Comparison of ENCODE assay signal across 25 cellular contexts in the genomic region with DNA sequence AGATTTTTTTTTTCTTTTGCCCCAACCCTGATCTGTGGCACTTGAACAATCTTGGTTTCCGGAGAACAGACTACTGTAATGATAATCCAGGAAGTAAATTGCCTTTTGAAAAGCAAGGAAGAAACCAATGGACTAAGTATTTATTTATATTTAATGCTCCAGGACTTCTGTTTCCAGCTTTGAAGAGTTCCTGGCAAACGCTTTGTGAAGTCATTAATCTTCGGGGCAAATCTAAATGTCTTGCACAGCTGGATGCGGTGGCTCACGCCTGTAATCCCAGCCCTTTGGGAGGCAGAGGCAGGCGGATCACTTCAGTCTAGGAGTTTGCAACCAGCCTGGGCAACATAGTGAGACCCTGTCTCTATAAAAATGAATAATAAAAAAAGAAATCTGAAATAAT.
"Had no signal": no experiment of that assay in that cellular context is flagged by ENCODE, and none has a peak within 500 bp of the region (broad histone marks: within the 10 kb centered on the region; RNA-seq: fewer than 3 reads in every experiment).

No MANE protein-coding gene starts in this region.

- H3K27me3 Mint-ChIP-seq: activated naive CD8-positive, alpha-beta T cell treated with anti-CD3 and anti-CD28 coated beads, Interleukin-2, amount 10 ng/mL, durations not matched to agents 7 days and 5 days had no signal

- ATAC-seq: body of pancreas; left cardiac atrium; naive thymus-derived CD8-positive, alpha-beta T cell; psoas muscle; stimulated activated naive CD8-positive, alpha-beta T cell treated with anti-CD3 and anti-CD28 coated beads, Interleukin-15, Interleukin-2, amounts not matched to agents 100 U/mL and 50 U/mL, for 24 hours had no signal

- H3K4me3 Mint-ChIP-seq: activated CD4-positive, alpha-beta memory T cell treated with anti-CD3 and anti-CD28 coated beads for 36 hours; activated naive CD4-positive, alpha-beta T cell treated with anti-CD3 and anti-CD28 coated beads for 36 hours; activated naive CD8-positive, alpha-beta T cell treated with anti-CD3 and anti-CD28 coated beads, Interleukin-2, amount 10 ng/mL, durations not matched to agents 7 days and 5 days; memory B cell; naive thymus-derived CD8-positive, alpha-beta T cell had no signal

- DNase-seq: activated CD4-positive, alpha-beta memory T cell treated with anti-CD3 and anti-CD28 coated beads for 36 hours; activated CD4-positive, alpha-beta T cell treated with anti-CD3 and anti-CD28 coated beads for 48 hours; activated effector memory CD4-positive, alpha-beta T cell treated with Interleukin-2 at 50 U/mL for 16 hours; activated naive CD4-positive, alpha-beta T cell treated with anti-CD3 and anti-CD28 coated beads for 36 hours; activated naive CD8-positive, alpha-beta T cell treated with anti-CD3 and anti-CD28 coated beads, Interleukin-2, amount 10 ng/mL, durations not matched to agents 7 days and 5 days; activated T-cell treated with anti-CD3 and anti-CD28 coated beads, Interleukin-2, amount 50 U/mL, for 48 hours; amniotic stem cell; cortex of kidney; glutamatergic neuron; hypothalamus; left cardiac atrium; naive thymus-derived CD8-positive, alpha-beta T cell; psoas muscle; stimulated activated CD4-positive, alpha-beta T cell treated with anti-CD3 and anti-CD28 coated beads, Interleukin-12 subunit alpha, Interleukin-12 subunit beta, amount 100 ng/mL, for 4 hours; stimulated activated CD4-positive, alpha-beta T cell treated with anti-CD3 and anti-CD28 coated beads, Interleukin-4, amount 100 ng/mL, for 4 hours; stimulated activated naive CD8-positive, alpha-beta T cell treated with anti-CD3 and anti-CD28 coated beads, Interleukin-15, Interleukin-2, amounts not matched to agents 100 U/mL and 50 U/mL, for 24 hours; T-helper 2 cell; tibial artery had no signal

- H3K4me3 ChIP-seq: body of pancreas, cardiac muscle cell, psoas muscle, right atrium auricular region, tibial artery had no signal

- H3K36me3 ChIP-seq: cardiac muscle cell, right atrium auricular region, tibial artery had no signal

- H3K4me1 ChIP-seq: psoas muscle, right atrium auricular region, tibial artery had no signal

- H3K9me3 Mint-ChIP-seq: activated CD4-positive, alpha-beta memory T cell treated with anti-CD3 and anti-CD28 coated beads for 36 hours; activated naive CD8-positive, alpha-beta T cell treated with anti-CD3 and anti-CD28 coated beads, Interleukin-2, amount 10 ng/mL, durations not matched to agents 7 days and 5 days; memory B cell had no signal

- FAIRE-seq: frontal cortex, islet of Langerhans had no signal

- H3K36me3 Mint-ChIP-seq: activated CD4-positive, alpha-beta memory T cell treated with anti-CD3 and anti-CD28 coated beads for 36 hours; activated naive CD8-positive, alpha-beta T cell treated with anti-CD3 and anti-CD28 coated beads, Interleukin-2, amount 10 ng/mL, durations not matched to agents 7 days and 5 days; memory B cell; naive thymus-derived CD8-positive, alpha-beta T cell had no signal

- H3K27ac Mint-ChIP-seq: activated CD4-positive, alpha-beta memory T cell treated with anti-CD3 and anti-CD28 coated beads for 36 hours; activated naive CD4-positive, alpha-beta T cell treated with anti-CD3 and anti-CD28 coated beads for 36 hours; activated naive CD8-positive, alpha-beta T cell treated with anti-CD3 and anti-CD28 coated beads, Interleukin-2, amount 10 ng/mL, durations not matched to agents 7 days and 5 days; memory B cell; naive thymus-derived CD8-positive, alpha-beta T cell had no signal

- H3K27ac ChIP-seq: cardiac muscle cell, epithelial cell of prostate, psoas muscle, right atrium auricular region, tibial artery had no signal

- H3K9me3 ChIP-seq: body of pancreas, psoas muscle, right atrium auricular region, tibial artery had no signal

- H3K27me3 ChIP-seq: body of pancreas, cardiac muscle cell, right atrium auricular region, tibial artery had no signal

- H3K4me1 Mint-ChIP-seq: activated naive CD8-positive, alpha-beta T cell treated with anti-CD3 and anti-CD28 coated beads, Interleukin-2, amount 10 ng/mL, durations not matched to agents 7 days and 5 days; memory B cell; naive thymus-derived CD8-positive, alpha-beta T cell had no signal
